13 cellular contexts compared by ENCODE assay signal in genomic region chr4:32462944-32463343, GRCh38.
DNase-seq lines count a peak whose midpoint lies in the region; ATAC-seq and TF ChIP-seq lines count a peak whose summit lies in the region.
"Had no signal": no experiment of that assay in that cellular context is flagged by ENCODE, and none has a peak within 500 bp of the region (broad histone marks: within the 10 kb centered on the region; RNA-seq: fewer than 3 reads in every experiment).

No MANE protein-coding gene starts in this region.

- H3K27ac Mint-ChIP-seq in T-helper 2 cell treated with Interferon-gamma antibody and Interleukin-4, amounts not matched to agents 5 μg/mL and 100 μg/mL, for 36 hours = no peak overlapping the region
- H3K27ac Mint-ChIP-seq: activated CD4-positive, alpha-beta memory T cell treated with anti-CD3 and anti-CD28 coated beads for 36 hours had no signal

- DNase-seq in A172 (ENCODE audit: low spot score) = peak; percentile 6
- peak; percentile 2 for DNase-seq in RWPE1 (ENCODE audit: low spot score)
- no peak for DNase-seq in fibroblast of villous mesenchyme (ENCODE audit: low read depth)
- DNase-seq in stimulated activated CD4-positive, alpha-beta T cell treated with anti-CD3 and anti-CD28 coated beads, Interleukin-1b, Interleukin-23, amount 100 ng/mL, for 48 hours = no peak
- DNase-seq in T-helper 2 cell treated with Interferon-gamma antibody and Interleukin-4, amounts not matched to agents 5 μg/mL and 100 μg/mL, for 36 hours (ENCODE audit: low spot score) = no peak
- DNase-seq in stimulated activated CD4-positive, alpha-beta T cell treated with anti-CD3 and anti-CD28 coated beads, Interleukin-4, amount 100 ng/mL, for 24 hours = no peak
- DNase-seq: activated CD4-positive, alpha-beta memory T cell treated with anti-CD3 and anti-CD28 coated beads for 36 hours; central memory CD4-positive, alpha-beta T cell; NCI-H510A had no signal

- H3K4me1 Mint-ChIP-seq in T-helper 2 cell treated with Interferon-gamma antibody and Interleukin-4, amounts not matched to agents 5 μg/mL and 100 μg/mL, for 36 hours (ENCODE audit: low read depth) = no peaks in the 10 kb centered on the region

- no peak overlapping the region for H3K27ac ChIP-seq in RWPE1
- H3K27ac ChIP-seq: skin epidermis had no signal

- H3K4me3 Mint-ChIP-seq in T-helper 2 cell treated with Interferon-gamma antibody and Interleukin-4, amounts not matched to agents 5 μg/mL and 100 μg/mL, for 36 hours = no peak overlapping the region
- H3K4me3 Mint-ChIP-seq: activated CD4-positive, alpha-beta memory T cell treated with anti-CD3 and anti-CD28 coated beads for 36 hours had no signal

- TF ChIP-seq CTCF in GM12874 (IDR thresholded peaks at IDR 0.05; ENCODE audit: insufficient read depth, low read depth, low read length) (peak; percentile 40; the same call in 1 of the 2 replicates), RWPE1 (conservative IDR thresholded peaks at IDR 0.05; ENCODE audit: low read depth) (peak; percentile 26), fibroblast of villous mesenchyme (IDR thresholded peaks at IDR 0.05; ENCODE audit: insufficient read depth, low read depth, low read length) (peak; percentile 24)

- ATAC-seq in activated CD4-positive, CD25-positive, alpha-beta regulatory T cell treated with anti-CD3 and anti-CD28 coated beads, Interleukin-2, amount 50 U/mL, for 24 hours = no peak

- H3K4me3 ChIP-seq in fibroblast of villous mesenchyme (ENCODE audit: low read depth, low read length) = no peak overlapping the region
- H3K4me3 ChIP-seq: lung, skin epidermis had no signal

- POLR2A ChIA-PET in RWPE1 (lab: Yijun Ruan, JAX; ENCODE audit: low non-redundant PET) = no interaction called here

- H3K27me3 Mint-ChIP-seq in T-helper 2 cell treated with Interferon-gamma antibody and Interleukin-4, amounts not matched to agents 5 μg/mL and 100 μg/mL, for 36 hours (ENCODE audit: low read depth) = no peaks in the 10 kb centered on the region
- H3K27me3 Mint-ChIP-seq: activated CD4-positive, alpha-beta memory T cell treated with anti-CD3 and anti-CD28 coated beads for 36 hours had no signal

- CTCF ChIA-PET in RWPE1 (lab: Yijun Ruan, JAX) = no interaction called here

- H3K9me3 Mint-ChIP-seq in T-helper 2 cell treated with Interferon-gamma antibody and Interleukin-4, amounts not matched to agents 5 μg/mL and 100 μg/mL, for 36 hours = peaks cover 18% of the 10 kb centered on the region

- H3K36me3 Mint-ChIP-seq in T-helper 2 cell treated with Interferon-gamma antibody and Interleukin-4, amounts not matched to agents 5 μg/mL and 100 μg/mL, for 36 hours (ENCODE audit: low read depth) = no peaks in the 10 kb centered on the region
- H3K36me3 Mint-ChIP-seq: activated CD4-positive, alpha-beta memory T cell treated with anti-CD3 and anti-CD28 coated beads for 36 hours had no signal

Comparison
In these comparisons a context has a peak if more than half of its experiments do, and no peak if none do; other contexts are left out.
1. DNase-seq: peak in A172 (single experiment) and RWPE1 (single experiment); none in fibroblast of villous mesenchyme (single experiment), stimulated activated CD4-positive, alpha-beta T cell treated with anti-CD3 and anti-CD28 coated beads, Interleukin-1b, Interleukin-23, amount 100 ng/mL, for 48 hours (single experiment), T-helper 2 cell treated with Interferon-gamma antibody and Interleukin-4, amounts not matched to agents 5 μg/mL and 100 μg/mL, for 36 hours (single experiment) and stimulated activated CD4-positive, alpha-beta T cell treated with anti-CD3 and anti-CD28 coated beads, Interleukin-4, amount 100 ng/mL, for 24 hours (single experiment).
2. Peak in every context shown above with its lines, with median percentiles within 50 percentile points of each other: CTCF ChIP-seq.